ENCODE assay signal across 1 cellular context in the genomic region with DNA sequence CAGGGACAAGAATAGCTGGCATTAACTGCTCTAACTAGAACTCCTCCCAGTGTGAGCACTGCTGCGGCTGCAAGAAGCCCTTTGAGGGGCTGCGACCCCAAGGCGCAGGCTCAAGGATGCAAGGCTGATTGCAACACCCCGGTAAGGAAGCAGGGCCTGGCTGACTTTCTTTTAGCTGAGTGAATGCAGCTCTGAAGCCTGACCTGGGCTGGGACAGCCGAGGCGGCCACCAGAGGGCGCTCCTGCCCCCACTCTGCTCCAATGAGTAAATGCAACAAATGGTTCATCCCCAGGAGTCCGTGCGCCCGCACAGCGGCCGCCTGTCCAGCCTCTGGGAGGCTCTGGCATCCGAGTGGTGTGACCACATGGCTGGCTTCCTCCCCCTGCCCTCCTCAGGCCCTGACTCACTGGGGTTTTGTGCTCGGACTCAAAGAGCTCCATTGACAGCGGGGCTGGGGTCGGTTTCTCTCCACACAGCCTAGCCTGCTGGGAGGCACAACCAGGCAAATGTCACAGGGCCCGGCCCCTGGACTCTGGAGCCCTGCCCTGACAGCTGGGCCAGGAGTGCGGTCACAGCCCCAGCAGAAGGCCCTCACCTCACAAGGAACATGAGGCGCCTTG.
TF ChIP-seq lines count a peak whose summit lies in the region.

Gene SMIM5 (plus strand): TSS at position 572 of the 621 bp plus-strand sequence. CDS start 6,768 bp downstream, outside the sequence.

TF ChIP-seq in HepG2, 621 proteins besides CTCF, POLR2A, EP300 and RAD21 (continued from another document):
- TF ChIP-seq ZNF407 (CRISPR knock-in tag; IDR thresholded peaks at IDR 0.05; ENCODE audit: not compliant biosample characterization), result no peak
- TF ChIP-seq HDAC1 (CRISPR knock-in tag; IDR thresholded peaks at IDR 0.05), result no peak; the same call in 1 of the 2 replicates
- no peak for TF ChIP-seq GLMP (CRISPR knock-in tag; IDR thresholded peaks at IDR 0.05; ENCODE audit: borderline replicate concordance)
